Comparison of ENCODE assay signal across 8 cellular contexts in genomic region chr7:23106801-23107713, GRCh38. TPM values are rescaled to one million over a fixed set of nuclear protein-coding genes. Genes with fewer than 3 reads are reported as not detected.
DNase-seq lines count a peak whose midpoint lies in the region; ATAC-seq and TF ChIP-seq lines count a peak whose summit lies in the region.

No MANE protein-coding gene starts in this region.

- no peaks in the 10 kb centered on the region for H3K9me3 Mint-ChIP-seq in CD4-positive, CD25-positive, alpha-beta regulatory T cell

- H3K36me3 Mint-ChIP-seq in CD4-positive, CD25-positive, alpha-beta regulatory T cell, result peaks cover 17% of the 10 kb centered on the region

- ATAC-seq in CD4-positive, CD25-positive, alpha-beta regulatory T cell (ENCODE audit: low read depth in 2 of 2), result no peak
- ATAC-seq in HG02885 (IDR thresholded peaks at IDR 0.05; ENCODE audit: poor library complexity, unreplicated experiment), result no peak
- ATAC-seq in GM21367 (IDR thresholded peaks at IDR 0.05; ENCODE audit: unreplicated experiment), result no peak
- no peak for ATAC-seq in GM18867 (IDR thresholded peaks at IDR 0.05; ENCODE audit: unreplicated experiment)

- peaks cover 20% of the 10 kb centered on the region for H3K4me1 ChIP-seq in CD4-positive, CD25-positive, alpha-beta regulatory T cell (ENCODE audit: control insufficient read depth, insufficient read depth, low read length, poor library complexity, severe bottlenecking)
- peaks cover 4 to 16% of the 10 kb centered on the region in 2 donors for H3K4me1 ChIP-seq in mucosa of rectum (ENCODE audit: control insufficient read depth in 2 of 2, insufficient read depth in 2 of 2, low read length in 2 of 2)

- peak overlapping the region; percentile 86 for H3K4me3 ChIP-seq in CD4-positive, CD25-positive, alpha-beta regulatory T cell (ENCODE audit: low read depth, low read length)
- peak overlapping the region; percentile 85 for H3K4me3 ChIP-seq in LNCaP clone FGC (ENCODE audit: low read depth, low read length)
- peak overlapping the region; percentile 97 for H3K4me3 ChIP-seq in choroid plexus epithelial cell (ENCODE audit: low read depth, low read length)
- peak overlapping the region; percentile 92 for H3K4me3 ChIP-seq in mucosa of rectum (ENCODE audit: low read length in 2 of 2)

- peaks cover 24 to 59% (median 47%) of the 10 kb centered on the region in 4 donors for H3K4me1 Mint-ChIP-seq in CD4-positive, CD25-positive, alpha-beta regulatory T cell

- H3K27ac Mint-ChIP-seq in CD4-positive, CD25-positive, alpha-beta regulatory T cell, result peak overlapping the region in 2 of 3 donors; percentile 95 to 98

- no peaks in the 10 kb centered on the region for H3K27me3 Mint-ChIP-seq in CD4-positive, CD25-positive, alpha-beta regulatory T cell

- no peak for DNase-seq in CD4-positive, CD25-positive, alpha-beta regulatory T cell
- no peak for DNase-seq in LNCaP clone FGC (ENCODE audit: low read depth)
- DNase-seq in choroid plexus epithelial cell (ENCODE audit: low read depth), result peak; percentile 24
- no peak for DNase-seq in HUDEP-2 (lab: John Stamatoyannopoulos, UW; ENCODE audit: unreplicated experiment in 76 of 76)

- H3K27ac ChIP-seq in CD4-positive, CD25-positive, alpha-beta regulatory T cell (ENCODE audit: insufficient read depth, low read length, poor library complexity, severe bottlenecking), result no peak overlapping the region
- no peak overlapping the region for H3K27ac ChIP-seq in mucosa of rectum (ENCODE audit: low read depth in 2 of 2, low read length in 2 of 2)

- H3K36me3 ChIP-seq in CD4-positive, CD25-positive, alpha-beta regulatory T cell (ENCODE audit: control insufficient read depth, insufficient read depth, low read length), result peaks cover 1% of the 10 kb centered on the region
- H3K36me3 ChIP-seq in mucosa of rectum (ENCODE audit: control insufficient read depth in 2 of 2, insufficient read depth in 2 of 2, low read length in 2 of 2), result no peaks in the 10 kb centered on the region

- H3K9me3 ChIP-seq in CD4-positive, CD25-positive, alpha-beta regulatory T cell (ENCODE audit: control insufficient read depth in 2 of 2, low read length in 2 of 2), result no peaks in the 10 kb centered on the region
- no peaks in the 10 kb centered on the region for H3K9me3 ChIP-seq in mucosa of rectum (ENCODE audit: control insufficient read depth in 2 of 2, low read length in 2 of 2)

- H3K27me3 ChIP-seq in CD4-positive, CD25-positive, alpha-beta regulatory T cell (ENCODE audit: control insufficient read depth, insufficient read depth, low read length), result no peaks in the 10 kb centered on the region
- H3K27me3 ChIP-seq in mucosa of rectum (ENCODE audit: control insufficient read depth in 2 of 2, insufficient read depth in 2 of 2, low read length in 2 of 2), result no peaks in the 10 kb centered on the region

- peak overlapping the region; percentile 88 to 96 for H3K9ac ChIP-seq in mucosa of rectum (ENCODE audit: low read depth in 1 of 2, low read length in 2 of 2)

- TF ChIP-seq CTCF in LNCaP clone FGC (IDR thresholded peaks at IDR 0.05; ENCODE audit: control insufficient read depth, extremely low read depth, insufficient read depth) (no peak), choroid plexus epithelial cell (conservative IDR thresholded peaks at IDR 0.05; ENCODE audit: low read depth, low read length) (no peak)

- H3K4me3 Mint-ChIP-seq in CD4-positive, CD25-positive, alpha-beta regulatory T cell, result peak overlapping the region; percentile 93 to 99 (median 98)

RNA-seq across cellular contexts. Expression of gene KLHL7, which starts 1.5 kb away (rescaled TPM):
- total RNA-seq in CD4-positive, CD25-positive, alpha-beta regulatory T cell, result 19.7 TPM
- polyA plus RNA-seq in CD4-positive, CD25-positive, alpha-beta regulatory T cell, result 10 to 100 TPM; 24.8 to 32.4 (median 27.5) TPM
